In the genomic region with DNA sequence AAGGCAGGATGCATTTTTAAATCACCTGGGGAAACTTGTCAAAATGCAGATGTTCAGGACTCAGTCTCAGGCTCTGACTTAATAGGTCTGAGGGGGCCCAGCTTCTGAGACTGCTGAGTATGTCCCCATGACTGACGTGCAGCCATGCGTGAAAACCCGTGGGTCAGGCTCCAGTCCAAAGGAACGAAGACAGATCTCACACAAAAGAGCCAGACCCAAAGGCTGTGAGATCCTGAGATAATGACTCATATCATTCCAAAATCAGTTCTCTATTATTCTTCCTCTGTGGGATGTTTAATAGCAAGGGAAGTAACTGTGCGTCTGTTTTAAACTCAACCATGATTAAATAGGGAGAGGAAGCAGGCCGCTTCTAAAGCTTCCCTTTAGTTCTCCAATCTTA, we compare ENCODE assay signal across 18 cellular contexts.
DNase-seq lines count a peak whose midpoint lies in the region; ATAC-seq and TF ChIP-seq lines count a peak whose summit lies in the region.
"Had no signal": no experiment of that assay in that cellular context is flagged by ENCODE, and none has a peak within 500 bp of the region (broad histone marks: within the 10 kb centered on the region; RNA-seq: fewer than 3 reads in every experiment).

No MANE protein-coding gene starts in this region.

- H2BK15ac ChIP-seq in mesenchymal stem cell (ENCODE audit: low read depth, poor library complexity, severe bottlenecking), result no peak overlapping the region

- H3K9ac ChIP-seq in mammary epithelial cell (ENCODE audit: insufficient read depth, low read length), result no peak overlapping the region
- H3K9ac ChIP-seq in mesenchymal stem cell (ENCODE audit: low read length), result peak overlapping the region; percentile 44
- H3K9ac ChIP-seq: GM23248 had no signal

- H4K20me1 ChIP-seq in mammary epithelial cell (ENCODE audit: insufficient read depth, low read length), result no peaks in the 10 kb centered on the region

- H3K4me2 ChIP-seq in mammary epithelial cell (ENCODE audit: insufficient read depth, low read depth, low read length) (no peak overlapping the region), mesenchymal stem cell (ENCODE audit: low read length, poor library complexity, severe bottlenecking) (peak overlapping the region; percentile 17)

- H3K79me2 ChIP-seq in mammary epithelial cell (ENCODE audit: insufficient read depth, low read length), result no peaks in the 10 kb centered on the region

- H4K91ac ChIP-seq in mesenchymal stem cell (ENCODE audit: low read length), result no peak overlapping the region

- H2BK5ac ChIP-seq in mesenchymal stem cell (ENCODE audit: low read depth, low read length, poor library complexity, severe bottlenecking), result no peak overlapping the region

- no peak overlapping the region for H3K4ac ChIP-seq in mesenchymal stem cell (ENCODE audit: low read depth in 1 of 2, low read length in 2 of 2)

- DNase-seq in mammary epithelial cell (peak; percentile 33), breast epithelium (ENCODE audit: low spot score in 2 of 2) (no peak), brain microvascular endothelial cell (peak; percentile 37), mesenchymal stem cell (no peak), NCI-H2081 treated with DMSO at 0.1 percent for 48 hours (lab: John Stamatoyannopoulos, UW) (no peak)
- DNase-seq: activated CD4-positive, CD25-positive, alpha-beta regulatory T cell; activated CD8-positive, alpha-beta memory T cell treated with anti-CD3 and anti-CD28 coated beads, Interleukin-2, amount 10 ng/mL, durations not matched to agents 7 days and 5 days; activated gamma-delta T cell; GF-D8; GM23248; NCI-H1092; stimulated activated CD4-positive, alpha-beta T cell treated with anti-CD3 and anti-CD28 coated beads, Interleukin-1b, Interleukin-23, amount 100 ng/mL, for 48 hours; stimulated activated CD8-positive, alpha-beta memory T cell treated with anti-CD3 and anti-CD28 coated beads, Interleukin-4, amount 100 ng/mL, for 48 hours; SW 1271 had no signal

- no peaks in the 10 kb centered on the region for H3K9me3 ChIP-seq in mammary epithelial cell (replicated peaks; ENCODE audit: insufficient read depth, low read length)
- H3K9me3 ChIP-seq in breast epithelium, result no peaks in the 10 kb centered on the region
- H3K9me3 ChIP-seq in mesenchymal stem cell (ENCODE audit: control insufficient read depth, low read length), result no peaks in the 10 kb centered on the region

- no peak for TF ChIP-seq CTCF in mammary epithelial cell (conservative IDR thresholded peaks at IDR 0.05 in 1 of 2, IDR thresholded peaks at IDR 0.05 in 1 of 2; ENCODE audit: extremely low read depth in 1 of 2, insufficient read depth in 1 of 2, low read depth in 1 of 2, low read length in 2 of 2)
- no peak for TF ChIP-seq CTCF in breast epithelium (IDR thresholded peaks at IDR 0.05)
- TF ChIP-seq CTCF in brain microvascular endothelial cell (IDR thresholded peaks at IDR 0.05; ENCODE audit: low read depth, low read length, missing control alignments), result no peak

- in situ Hi-C loops in mammary epithelial cell (cut with MboI; ENCODE audit: low sequenced_read_pairs in 2 of 2) (no loop called here), brain microvascular endothelial cell (cut with HindIII; ENCODE audit: low pct_ligation_motif_present, low sequenced_read_pairs) (no loop called here)

- ATAC-seq in HG02938 (IDR thresholded peaks at IDR 0.05; ENCODE audit: unreplicated experiment) (no peak), GM21528 (IDR thresholded peaks at IDR 0.05; ENCODE audit: low FRiP score, unreplicated experiment) (no peak), HG03571 (IDR thresholded peaks at IDR 0.05; ENCODE audit: unreplicated experiment) (no peak)
- ATAC-seq: activated CD8-positive, alpha-beta memory T cell treated with anti-CD3 and anti-CD28 coated beads, Interleukin-2, amount 10 ng/mL, durations not matched to agents 7 days and 5 days had no signal

- no peak overlapping the region for H2BK12ac ChIP-seq in mesenchymal stem cell (ENCODE audit: low read length in 2 of 2)

- intact Hi-C loops in mammary epithelial cell (cut with micrococcal nuclease) (no loop called here), breast epithelium (cut with DNase I; ENCODE audit: low total_unique reads) (no loop called here)

- dilution Hi-C loops in mammary epithelial cell (cut with HindIII; ENCODE audit: low sequenced_read_pairs), result no loop called here

- H3K4me3 ChIP-seq in mammary epithelial cell (replicated peaks in 1 of 3; ENCODE audit: insufficient read depth in 1 of 3, low read depth in 2 of 3, low read length in 3 of 3) (no peak overlapping the region), breast epithelium (no peak overlapping the region), brain microvascular endothelial cell (ENCODE audit: low read depth, low read length) (no peak overlapping the region), mesenchymal stem cell (ENCODE audit: insufficient read depth in 1 of 2, low read depth in 1 of 2, low read length in 2 of 2) (no peak overlapping the region)
- H3K4me3 ChIP-seq: GM23248 had no signal

- BruUV-seq in mammary epithelial cell (replicated peaks; lab: Mats Ljungman, UMichigan), result no TSS peak

- no peaks in the 10 kb centered on the region for H3K79me1 ChIP-seq in mesenchymal stem cell (replicated peaks; ENCODE audit: low read length, poor library complexity, severe bottlenecking)

- no peak overlapping the region for H3K23ac ChIP-seq in mesenchymal stem cell (ENCODE audit: low read length in 2 of 2)

- WGBS in mammary epithelial cell (ENCODE audit: low coverage, missing lambda C conversion rate), result 11% methylated on average over 6 of the region's 6 CpGs
- 52% methylated on average over 3 of the region's 6 CpGs for WGBS in mesenchymal stem cell

- H2AK5ac ChIP-seq in mesenchymal stem cell (ENCODE audit: low read length, severe bottlenecking), result no peak overlapping the region

- H3K27me3 ChIP-seq in mammary epithelial cell (ENCODE audit: insufficient read depth, low read length) (no peaks in the 10 kb centered on the region), breast epithelium (no peaks in the 10 kb centered on the region), brain microvascular endothelial cell (replicated peaks) (peaks cover 7% of the 10 kb centered on the region), mesenchymal stem cell (ENCODE audit: control insufficient read depth in 1 of 2, insufficient read depth in 1 of 2, low read length in 2 of 2) (peaks cover 0 to 34% of the 10 kb centered on the region in 2 experiments)

- H3K36me3 ChIP-seq in mammary epithelial cell (ENCODE audit: insufficient read depth, low read length), result no peaks in the 10 kb centered on the region
- no peaks in the 10 kb centered on the region for H3K36me3 ChIP-seq in breast epithelium
- no peaks in the 10 kb centered on the region for H3K36me3 ChIP-seq in brain microvascular endothelial cell (replicated peaks)
- H3K36me3 ChIP-seq in mesenchymal stem cell (ENCODE audit: control insufficient read depth in 1 of 2, insufficient read depth in 2 of 2, low read depth in 1 of 2, low read length in 2 of 2), result no peaks in the 10 kb centered on the region

- H3K4me1 ChIP-seq in mammary epithelial cell (ENCODE audit: insufficient read depth, low read length), result peaks cover 37% of the 10 kb centered on the region
- H3K4me1 ChIP-seq in breast epithelium, result no peaks in the 10 kb centered on the region
- peaks cover 10% of the 10 kb centered on the region for H3K4me1 ChIP-seq in mesenchymal stem cell (ENCODE audit: control insufficient read depth, insufficient read depth, low read depth, low read length)

- CTCF ChIA-PET in mammary epithelial cell (lab: Charles Lee; ENCODE audit: low non-redundant PET), result no interaction called here

- no peak overlapping the region for H4K8ac ChIP-seq in mesenchymal stem cell (ENCODE audit: low read length)

- no peak overlapping the region for H3K14ac ChIP-seq in mesenchymal stem cell (ENCODE audit: low read length in 2 of 2)

- H3K27ac ChIP-seq in mammary epithelial cell (ENCODE audit: insufficient read depth, low read depth, low read length) (peak overlapping the region; percentile 26), breast epithelium (no peak overlapping the region), brain microvascular endothelial cell (no peak overlapping the region), mesenchymal stem cell (ENCODE audit: low read length, poor library complexity, severe bottlenecking) (peak overlapping the region; percentile 82)
- H3K27ac ChIP-seq: 22Rv1, GM23248 had no signal

- no peak overlapping the region for H3K18ac ChIP-seq in mesenchymal stem cell (ENCODE audit: low read depth in 1 of 2, low read length in 2 of 2)

- H2AFZ ChIP-seq in mammary epithelial cell (ENCODE audit: low read depth, low read length) (peak overlapping the region; percentile 30), mesenchymal stem cell (ENCODE audit: low read depth, low read length) (no peak overlapping the region)
- H2AFZ ChIP-seq: GM23248 had no signal

- TF ChIP-seq POLR2A in breast epithelium (IDR thresholded peaks at IDR 0.05), result no peak

- H2BK120ac ChIP-seq in mesenchymal stem cell (ENCODE audit: low read depth, low read length), result no peak overlapping the region

Comparison
In these comparisons a context has a peak if more than half of its experiments do, and no peak if none do; other contexts are left out.
1. DNase-seq: peak in mammary epithelial cell (single experiment) and brain microvascular endothelial cell (single experiment); none in breast epithelium (0 of 2), mesenchymal stem cell (single experiment) and NCI-H2081 treated with DMSO at 0.1 percent for 48 hours (single experiment).
2. H3K27ac ChIP-seq: peak in mammary epithelial cell (single experiment) and mesenchymal stem cell (single experiment); none in breast epithelium (0 of 2) and brain microvascular endothelial cell (single experiment).